1 cellular context compared by ENCODE assay signal in the genomic region with DNA sequence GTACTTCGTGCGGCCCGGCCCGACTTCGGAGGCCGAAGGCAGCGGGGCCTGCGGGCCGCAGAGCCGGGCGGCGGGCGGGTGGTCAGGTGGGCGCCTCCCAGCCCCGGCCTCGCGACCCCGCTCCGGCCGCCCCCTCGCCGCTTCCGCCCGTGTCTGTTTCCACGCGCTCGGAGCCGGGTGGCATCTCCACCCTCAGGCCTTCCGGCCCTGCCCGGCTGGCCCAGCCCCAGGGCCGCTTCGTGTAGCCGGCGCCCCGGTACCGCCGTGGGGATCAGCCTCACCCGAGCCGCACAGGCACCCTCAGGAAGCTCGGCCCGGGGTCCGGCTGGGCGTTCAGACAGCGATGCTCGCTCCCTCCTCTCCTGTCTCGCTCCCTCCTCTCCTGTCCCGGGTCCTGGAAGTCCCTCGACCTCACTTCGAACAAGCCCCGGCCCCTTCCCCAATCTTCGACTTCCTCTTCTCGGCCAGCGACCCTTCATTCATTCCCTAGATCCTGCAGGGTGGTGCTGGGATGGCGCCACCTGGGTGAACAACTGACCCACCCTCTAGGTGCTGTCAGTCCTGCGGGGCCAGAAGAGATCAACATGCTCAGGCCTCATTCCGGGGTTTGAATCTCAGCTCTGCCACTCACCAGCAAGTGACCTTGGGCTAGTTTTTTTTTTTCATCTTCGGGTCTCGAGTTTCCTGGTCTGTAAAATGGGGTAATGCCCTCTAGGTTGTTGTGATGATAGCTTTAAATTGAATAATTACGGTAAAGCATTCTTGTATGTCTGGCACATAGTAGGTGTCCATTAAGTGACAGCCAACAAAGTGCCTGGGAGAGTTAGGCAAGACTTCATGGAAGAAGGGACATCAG.
A peak's percentile ranks its signal among the peaks of the same experiment; 100 is the strongest.
TF ChIP-seq lines count a peak whose summit lies in the region.

No MANE protein-coding gene starts in this region.

TF ChIP-seq in HepG2, 621 proteins besides CTCF, POLR2A, EP300 and RAD21 (continued from another document and continues in another):
- TF ChIP-seq, protein P1, sequence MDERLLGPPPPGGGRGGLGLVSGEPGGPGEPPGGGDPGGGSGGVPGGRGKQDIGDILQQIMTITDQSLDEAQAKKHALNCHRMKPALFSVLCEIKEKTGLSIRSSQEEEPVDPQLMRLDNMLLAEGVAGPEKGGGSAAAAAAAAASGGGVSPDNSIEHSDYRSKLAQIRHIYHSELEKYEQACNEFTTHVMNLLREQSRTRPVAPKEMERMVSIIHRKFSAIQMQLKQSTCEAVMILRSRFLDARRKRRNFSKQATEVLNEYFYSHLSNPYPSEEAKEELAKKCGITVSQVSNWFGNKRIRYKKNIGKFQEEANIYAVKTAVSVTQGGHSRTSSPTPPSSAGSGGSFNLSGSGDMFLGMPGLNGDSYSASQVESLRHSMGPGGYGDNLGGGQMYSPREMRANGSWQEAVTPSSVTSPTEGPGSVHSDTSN (CRISPR knock-in tag; IDR thresholded peaks at IDR 0.05) = 0 out of 2 replicates have a peak, but pooled peaks have one; percentile 13
- peak; percentile 95 for TF ChIP-seq ZFY (CRISPR knock-in tag; IDR thresholded peaks at IDR 0.05)
- no peak for TF ChIP-seq BHLHE40 (IDR thresholded peaks at IDR 0.05; ENCODE audit: low read length)
- peak; percentile 98 for TF ChIP-seq GZF1 (CRISPR knock-in tag; IDR thresholded peaks at IDR 0.05)
- TF ChIP-seq, protein P2, sequence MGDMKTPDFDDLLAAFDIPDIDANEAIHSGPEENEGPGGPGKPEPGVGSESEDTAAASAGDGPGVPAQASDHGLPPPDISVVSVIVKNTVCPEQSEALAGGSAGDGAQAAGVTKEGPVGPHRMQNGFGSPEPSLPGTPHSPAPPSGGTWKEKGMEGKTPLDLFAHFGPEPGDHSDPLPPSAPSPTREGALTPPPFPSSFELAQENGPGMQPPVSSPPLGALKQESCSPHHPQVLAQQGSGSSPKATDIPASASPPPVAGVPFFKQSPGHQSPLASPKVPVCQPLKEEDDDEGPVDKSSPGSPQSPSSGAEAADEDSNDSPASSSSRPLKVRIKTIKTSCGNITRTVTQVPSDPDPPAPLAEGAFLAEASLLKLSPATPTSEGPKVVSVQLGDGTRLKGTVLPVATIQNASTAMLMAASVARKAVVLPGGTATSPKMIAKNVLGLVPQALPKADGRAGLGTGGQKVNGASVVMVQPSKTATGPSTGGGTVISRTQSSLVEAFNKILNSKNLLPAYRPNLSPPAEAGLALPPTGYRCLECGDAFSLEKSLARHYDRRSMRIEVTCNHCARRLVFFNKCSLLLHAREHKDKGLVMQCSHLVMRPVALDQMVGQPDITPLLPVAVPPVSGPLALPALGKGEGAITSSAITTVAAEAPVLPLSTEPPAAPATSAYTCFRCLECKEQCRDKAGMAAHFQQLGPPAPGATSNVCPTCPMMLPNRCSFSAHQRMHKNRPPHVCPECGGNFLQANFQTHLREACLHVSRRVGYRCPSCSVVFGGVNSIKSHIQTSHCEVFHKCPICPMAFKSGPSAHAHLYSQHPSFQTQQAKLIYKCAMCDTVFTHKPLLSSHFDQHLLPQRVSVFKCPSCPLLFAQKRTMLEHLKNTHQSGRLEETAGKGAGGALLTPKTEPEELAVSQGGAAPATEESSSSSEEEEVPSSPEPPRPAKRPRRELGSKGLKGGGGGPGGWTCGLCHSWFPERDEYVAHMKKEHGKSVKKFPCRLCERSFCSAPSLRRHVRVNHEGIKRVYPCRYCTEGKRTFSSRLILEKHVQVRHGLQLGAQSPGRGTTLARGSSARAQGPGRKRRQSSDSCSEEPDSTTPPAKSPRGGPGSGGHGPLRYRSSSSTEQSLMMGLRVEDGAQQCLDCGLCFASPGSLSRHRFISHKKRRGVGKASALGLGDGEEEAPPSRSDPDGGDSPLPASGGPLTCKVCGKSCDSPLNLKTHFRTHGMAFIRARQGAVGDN (CRISPR knock-in tag; IDR thresholded peaks at IDR 0.05) = peak; percentile 80
- TF ChIP-seq CEBPG (CRISPR knock-in tag; IDR thresholded peaks at IDR 0.05) = no peak
- peak; percentile 23 for TF ChIP-seq ZNF883 (CRISPR knock-in tag; IDR thresholded peaks at IDR 0.05; ENCODE audit: not compliant biosample characterization)
- no peak for TF ChIP-seq REL (CRISPR knock-in tag; conservative IDR thresholded peaks at IDR 0.05)
- no peak; the same call in 1 of the 2 replicates for TF ChIP-seq ZNF614 (CRISPR knock-in tag; IDR thresholded peaks at IDR 0.05; ENCODE audit: borderline replicate concordance)
- peak; percentile 73 for TF ChIP-seq PHF8 (CRISPR knock-in tag; IDR thresholded peaks at IDR 0.05)
- TF ChIP-seq, protein P3, sequence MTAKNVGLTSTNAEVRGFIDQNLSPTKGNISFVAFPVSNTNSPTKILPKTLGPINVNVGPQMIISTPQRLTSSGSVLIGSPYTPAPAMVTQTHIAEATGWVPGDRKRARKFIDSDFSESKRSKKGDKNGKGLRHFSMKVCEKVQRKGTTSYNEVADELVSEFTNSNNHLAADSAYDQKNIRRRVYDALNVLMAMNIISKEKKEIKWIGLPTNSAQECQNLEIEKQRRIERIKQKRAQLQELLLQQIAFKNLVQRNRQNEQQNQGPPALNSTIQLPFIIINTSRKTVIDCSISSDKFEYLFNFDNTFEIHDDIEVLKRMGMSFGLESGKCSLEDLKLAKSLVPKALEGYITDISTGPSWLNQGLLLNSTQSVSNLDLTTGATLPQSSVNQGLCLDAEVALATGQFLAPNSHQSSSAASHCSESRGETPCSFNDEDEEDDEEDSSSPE (CRISPR knock-in tag; IDR thresholded peaks at IDR 0.05) = 0 out of 2 replicates have a peak, but pooled peaks have one; percentile 19
- TF ChIP-seq, protein P4, sequence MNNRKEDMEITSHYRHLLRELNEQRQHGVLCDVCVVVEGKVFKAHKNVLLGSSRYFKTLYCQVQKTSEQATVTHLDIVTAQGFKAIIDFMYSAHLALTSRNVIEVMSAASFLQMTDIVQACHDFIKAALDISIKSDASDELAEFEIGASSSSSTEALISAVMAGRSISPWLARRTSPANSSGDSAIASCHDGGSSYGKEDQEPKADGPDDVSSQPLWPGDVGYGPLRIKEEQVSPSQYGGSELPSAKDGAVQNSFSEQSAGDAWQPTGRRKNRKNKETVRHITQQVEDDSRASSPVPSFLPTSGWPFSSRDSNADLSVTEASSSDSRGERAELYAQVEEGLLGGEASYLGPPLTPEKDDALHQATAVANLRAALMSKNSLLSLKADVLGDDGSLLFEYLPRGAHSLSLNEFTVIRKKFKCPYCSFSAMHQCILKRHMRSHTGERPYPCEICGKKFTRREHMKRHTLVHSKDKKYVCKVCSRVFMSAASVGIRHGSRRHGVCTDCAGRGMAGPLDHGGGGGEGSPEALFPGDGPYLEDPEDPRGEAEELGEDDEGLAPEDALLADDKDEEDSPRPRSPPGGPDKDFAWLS (CRISPR knock-in tag; IDR thresholded peaks at IDR 0.05; ENCODE audit: borderline replicate concordance) = 0 out of 2 replicates have a peak, but pooled peaks have one; percentile 55
- TF ChIP-seq SMARCE1 (IDR thresholded peaks at IDR 0.05; ENCODE audit: borderline replicate concordance) = no peak
- TF ChIP-seq ZSCAN29 (CRISPR knock-in tag; conservative IDR thresholded peaks at IDR 0.05) = peak; percentile 68; the same call in 1 of the 2 replicates
- TF ChIP-seq ZNF777 (CRISPR knock-in tag; IDR thresholded peaks at IDR 0.05) = peak; percentile 48; the same call in 1 of the 2 replicates
- TF ChIP-seq SP140L (CRISPR knock-in tag; IDR thresholded peaks at IDR 0.05; ENCODE audit: borderline replicate concordance) = no peak
- TF ChIP-seq, protein P5, sequence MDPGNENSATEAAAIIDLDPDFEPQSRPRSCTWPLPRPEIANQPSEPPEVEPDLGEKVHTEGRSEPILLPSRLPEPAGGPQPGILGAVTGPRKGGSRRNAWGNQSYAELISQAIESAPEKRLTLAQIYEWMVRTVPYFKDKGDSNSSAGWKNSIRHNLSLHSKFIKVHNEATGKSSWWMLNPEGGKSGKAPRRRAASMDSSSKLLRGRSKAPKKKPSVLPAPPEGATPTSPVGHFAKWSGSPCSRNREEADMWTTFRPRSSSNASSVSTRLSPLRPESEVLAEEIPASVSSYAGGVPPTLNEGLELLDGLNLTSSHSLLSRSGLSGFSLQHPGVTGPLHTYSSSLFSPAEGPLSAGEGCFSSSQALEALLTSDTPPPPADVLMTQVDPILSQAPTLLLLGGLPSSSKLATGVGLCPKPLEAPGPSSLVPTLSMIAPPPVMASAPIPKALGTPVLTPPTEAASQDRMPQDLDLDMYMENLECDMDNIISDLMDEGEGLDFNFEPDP (CRISPR knock-in tag; conservative IDR thresholded peaks at IDR 0.05) = 0 out of 2 replicates have a peak, but pooled peaks have one; percentile 92
- peak; percentile 60; the same call in 1 of the 2 replicates for TF ChIP-seq SP4 (CRISPR knock-in tag; IDR thresholded peaks at IDR 0.05)
- no peak; the same call in none of the 2 replicates for TF ChIP-seq DMAP1 (CRISPR knock-in tag; IDR thresholded peaks at IDR 0.05)
- TF ChIP-seq, protein P6, sequence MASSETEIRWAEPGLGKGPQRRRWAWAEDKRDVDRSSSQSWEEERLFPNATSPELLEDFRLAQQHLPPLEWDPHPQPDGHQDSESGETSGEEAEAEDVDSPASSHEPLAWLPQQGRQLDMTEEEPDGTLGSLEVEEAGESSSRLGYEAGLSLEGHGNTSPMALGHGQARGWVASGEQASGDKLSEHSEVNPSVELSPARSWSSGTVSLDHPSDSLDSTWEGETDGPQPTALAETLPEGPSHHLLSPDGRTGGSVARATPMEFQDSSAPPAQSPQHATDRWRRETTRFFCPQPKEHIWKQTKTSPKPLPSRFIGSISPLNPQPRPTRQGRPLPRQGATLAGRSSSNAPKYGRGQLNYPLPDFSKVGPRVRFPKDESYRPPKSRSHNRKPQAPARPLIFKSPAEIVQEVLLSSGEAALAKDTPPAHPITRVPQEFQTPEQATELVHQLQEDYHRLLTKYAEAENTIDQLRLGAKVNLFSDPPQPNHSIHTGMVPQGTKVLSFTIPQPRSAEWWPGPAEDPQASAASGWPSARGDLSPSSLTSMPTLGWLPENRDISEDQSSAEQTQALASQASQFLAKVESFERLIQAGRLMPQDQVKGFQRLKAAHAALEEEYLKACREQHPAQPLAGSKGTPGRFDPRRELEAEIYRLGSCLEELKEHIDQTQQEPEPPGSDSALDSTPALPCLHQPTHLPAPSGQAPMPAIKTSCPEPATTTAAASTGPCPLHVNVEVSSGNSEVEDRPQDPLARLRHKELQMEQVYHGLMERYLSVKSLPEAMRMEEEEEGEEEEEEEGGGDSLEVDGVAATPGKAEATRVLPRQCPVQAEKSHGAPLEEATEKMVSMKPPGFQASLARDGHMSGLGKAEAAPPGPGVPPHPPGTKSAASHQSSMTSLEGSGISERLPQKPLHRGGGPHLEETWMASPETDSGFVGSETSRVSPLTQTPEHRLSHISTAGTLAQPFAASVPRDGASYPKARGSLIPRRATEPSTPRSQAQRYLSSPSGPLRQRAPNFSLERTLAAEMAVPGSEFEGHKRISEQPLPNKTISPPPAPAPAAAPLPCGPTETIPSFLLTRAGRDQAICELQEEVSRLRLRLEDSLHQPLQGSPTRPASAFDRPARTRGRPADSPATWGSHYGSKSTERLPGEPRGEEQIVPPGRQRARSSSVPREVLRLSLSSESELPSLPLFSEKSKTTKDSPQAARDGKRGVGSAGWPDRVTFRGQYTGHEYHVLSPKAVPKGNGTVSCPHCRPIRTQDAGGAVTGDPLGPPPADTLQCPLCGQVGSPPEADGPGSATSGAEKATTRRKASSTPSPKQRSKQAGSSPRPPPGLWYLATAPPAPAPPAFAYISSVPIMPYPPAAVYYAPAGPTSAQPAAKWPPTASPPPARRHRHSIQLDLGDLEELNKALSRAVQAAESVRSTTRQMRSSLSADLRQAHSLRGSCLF (CRISPR knock-in tag; IDR thresholded peaks at IDR 0.05; ENCODE audit: borderline replicate concordance) = 0 out of 2 replicates have a peak, but pooled peaks have one; percentile 19
- peak; percentile 97 for TF ChIP-seq ZNF629 (CRISPR knock-in tag; conservative IDR thresholded peaks at IDR 0.05)
- no peak for TF ChIP-seq RAD51 (IDR thresholded peaks at IDR 0.05; ENCODE audit: borderline replicate concordance)
- TF ChIP-seq SUZ12 (IDR thresholded peaks at IDR 0.05; ENCODE audit: low read depth, low read length) = no peak
- TF ChIP-seq CC2D1A (CRISPR knock-in tag; IDR thresholded peaks at IDR 0.05) = no peak
- TF ChIP-seq, protein P7, sequence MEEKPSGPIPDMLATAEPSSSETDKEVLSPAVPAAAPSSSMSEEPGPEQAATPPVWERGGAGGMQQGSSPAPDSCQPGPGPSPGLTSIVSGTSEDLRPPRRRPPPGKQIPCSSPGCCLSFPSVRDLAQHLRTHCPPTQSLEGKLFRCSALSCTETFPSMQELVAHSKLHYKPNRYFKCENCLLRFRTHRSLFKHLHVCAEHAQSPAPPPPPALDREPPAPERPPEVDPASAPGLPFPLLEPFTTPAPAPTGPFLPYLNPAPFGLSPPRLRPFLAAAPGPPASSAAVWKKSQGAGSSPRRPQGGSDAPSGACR (CRISPR knock-in tag; IDR thresholded peaks at IDR 0.05) = peak; percentile 78
- TF ChIP-seq, protein P8, sequence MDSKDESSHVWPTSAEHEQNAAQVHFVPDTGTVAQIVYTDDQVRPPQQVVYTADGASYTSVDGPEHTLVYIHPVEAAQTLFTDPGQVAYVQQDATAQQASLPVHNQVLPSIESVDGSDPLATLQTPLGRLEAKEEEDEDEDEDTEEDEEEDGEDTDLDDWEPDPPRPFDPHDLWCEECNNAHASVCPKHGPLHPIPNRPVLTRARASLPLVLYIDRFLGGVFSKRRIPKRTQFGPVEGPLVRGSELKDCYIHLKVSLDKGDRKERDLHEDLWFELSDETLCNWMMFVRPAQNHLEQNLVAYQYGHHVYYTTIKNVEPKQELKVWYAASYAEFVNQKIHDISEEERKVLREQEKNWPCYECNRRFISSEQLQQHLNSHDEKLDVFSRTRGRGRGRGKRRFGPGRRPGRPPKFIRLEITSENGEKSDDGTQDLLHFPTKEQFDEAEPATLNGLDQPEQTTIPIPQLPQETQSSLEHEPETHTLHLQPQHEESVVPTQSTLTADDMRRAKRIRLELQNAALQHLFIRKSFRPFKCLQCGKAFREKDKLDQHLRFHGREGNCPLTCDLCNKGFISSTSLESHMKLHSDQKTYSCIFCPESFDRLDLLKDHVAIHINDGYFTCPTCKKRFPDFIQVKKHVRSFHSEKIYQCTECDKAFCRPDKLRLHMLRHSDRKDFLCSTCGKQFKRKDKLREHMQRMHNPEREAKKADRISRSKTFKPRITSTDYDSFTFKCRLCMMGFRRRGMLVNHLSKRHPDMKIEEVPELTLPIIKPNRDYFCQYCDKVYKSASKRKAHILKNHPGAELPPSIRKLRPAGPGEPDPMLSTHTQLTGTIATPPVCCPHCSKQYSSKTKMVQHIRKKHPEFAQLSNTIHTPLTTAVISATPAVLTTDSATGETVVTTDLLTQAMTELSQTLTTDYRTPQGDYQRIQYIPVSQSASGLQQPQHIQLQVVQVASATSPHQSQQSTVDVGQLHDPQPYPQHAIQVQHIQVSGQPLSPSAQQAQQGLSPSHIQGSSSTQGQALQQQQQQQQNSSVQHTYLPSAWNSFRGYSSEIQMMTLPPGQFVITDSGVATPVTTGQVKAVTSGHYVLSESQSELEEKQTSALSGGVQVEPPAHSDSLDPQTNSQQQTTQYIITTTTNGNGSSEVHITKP (CRISPR knock-in tag; IDR thresholded peaks at IDR 0.05; ENCODE audit: low read depth) = no peak
- TF ChIP-seq, protein P9, sequence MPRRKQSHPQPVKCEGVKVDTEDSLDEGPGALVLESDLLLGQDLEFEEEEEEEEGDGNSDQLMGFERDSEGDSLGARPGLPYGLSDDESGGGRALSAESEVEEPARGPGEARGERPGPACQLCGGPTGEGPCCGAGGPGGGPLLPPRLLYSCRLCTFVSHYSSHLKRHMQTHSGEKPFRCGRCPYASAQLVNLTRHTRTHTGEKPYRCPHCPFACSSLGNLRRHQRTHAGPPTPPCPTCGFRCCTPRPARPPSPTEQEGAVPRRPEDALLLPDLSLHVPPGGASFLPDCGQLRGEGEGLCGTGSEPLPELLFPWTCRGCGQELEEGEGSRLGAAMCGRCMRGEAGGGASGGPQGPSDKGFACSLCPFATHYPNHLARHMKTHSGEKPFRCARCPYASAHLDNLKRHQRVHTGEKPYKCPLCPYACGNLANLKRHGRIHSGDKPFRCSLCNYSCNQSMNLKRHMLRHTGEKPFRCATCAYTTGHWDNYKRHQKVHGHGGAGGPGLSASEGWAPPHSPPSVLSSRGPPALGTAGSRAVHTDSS (CRISPR knock-in tag; conservative IDR thresholded peaks at IDR 0.05) = 0 out of 2 replicates have a peak, but pooled peaks have one; percentile 64
